In the genomic region with DNA sequence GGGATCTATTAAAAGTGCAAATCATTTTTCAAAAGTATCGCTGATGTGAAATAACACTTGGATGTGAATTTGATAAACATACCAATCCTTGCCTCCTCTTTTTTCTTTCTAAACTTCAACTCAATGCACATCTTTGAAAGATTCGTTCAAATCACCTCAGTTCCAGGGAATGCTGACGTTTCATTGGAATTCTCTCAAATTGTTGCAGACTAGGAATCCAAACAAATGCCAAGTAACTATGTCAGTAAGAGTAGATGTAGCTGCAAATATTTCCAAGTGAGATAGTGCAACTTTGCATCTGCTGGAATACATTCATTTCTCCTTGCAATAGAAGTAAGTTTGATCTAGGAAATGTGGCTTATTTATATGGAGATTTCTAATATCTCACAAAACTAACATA, we compare ENCODE assay signal across 14 cellular contexts.
DNase-seq lines count a peak whose midpoint lies in the region; TF ChIP-seq lines count a peak whose summit lies in the region.
"Had no signal": no experiment of that assay in that cellular context is flagged by ENCODE, and none has a peak within 500 bp of the region (broad histone marks: within the 10 kb centered on the region; RNA-seq: fewer than 3 reads in every experiment).

No MANE protein-coding gene starts in this region.

- no peak overlapping the region for H2AK5ac ChIP-seq in mesendoderm (ENCODE audit: low read length)

- H4K8ac ChIP-seq in mesendoderm (ENCODE audit: low read depth, low read length), result no peak overlapping the region

- WGBS in spleen, 5 donors, result 64 to 79% (median 72%) methylated on average over 3 of the region's 3 CpGs
- no CpG with 5 or more reads among the region's 3 CpGs for WGBS in mesendoderm (ENCODE audit: extremely low coverage, insufficient coverage, low lambda C conversion rate)

- H3K4me2 ChIP-seq in mesendoderm (ENCODE audit: low read length), result no peak overlapping the region
- H3K4me2 ChIP-seq: BLaER1 had no signal

- H3K27me3 ChIP-seq in spleen (replicated peaks in 1 of 7) (no peaks in the 10 kb centered on the region), mesendoderm (ENCODE audit: insufficient read depth, low read length, poor library complexity) (no peaks in the 10 kb centered on the region)
- H3K27me3 ChIP-seq: BLaER1 had no signal

- H3K56ac ChIP-seq in mesendoderm (ENCODE audit: low read length), result no peak overlapping the region

- TF ChIP-seq POLR2A in spleen (IDR thresholded peaks at IDR 0.05), result no peak

- H3K4me3 ChIP-seq in astrocyte of the cerebellum (ENCODE audit: low read depth, low read length), result no peak overlapping the region
- H3K4me3 ChIP-seq in spleen, result no peak overlapping the region
- no peak overlapping the region for H3K4me3 ChIP-seq in mesendoderm (ENCODE audit: low read length)
- H3K4me3 ChIP-seq: BLaER1 had no signal

- no peak overlapping the region for H4K5ac ChIP-seq in mesendoderm (ENCODE audit: low read length)

- H3K23ac ChIP-seq in mesendoderm (ENCODE audit: low read length), result no peak overlapping the region

- H2BK15ac ChIP-seq in mesendoderm (replicated peaks; ENCODE audit: low read depth), result no peak overlapping the region

- H2BK120ac ChIP-seq in mesendoderm (ENCODE audit: low read depth, low read length), result no peak overlapping the region

- H3K4me1 ChIP-seq in spleen, result no peaks in the 10 kb centered on the region
- H3K4me1 ChIP-seq in mesendoderm (ENCODE audit: control insufficient read depth, low read depth, low read length), result no peaks in the 10 kb centered on the region
- H3K4me1 ChIP-seq: BLaER1, Caco-2 had no signal

- in situ Hi-C loops in ACHN (cut with HindIII; ENCODE audit: low pct_ligation_motif_present, low pct_unique_long_range_greater_than_20kb, low sequenced_read_pairs) (no loop called here), astrocyte of the cerebellum (cut with HindIII; ENCODE audit: low sequenced_read_pairs) (no loop called here)

- H3K36me3 ChIP-seq in spleen, result no peaks in the 10 kb centered on the region
- H3K36me3 ChIP-seq in mesendoderm (ENCODE audit: control insufficient read depth, insufficient read depth, low read length), result no peaks in the 10 kb centered on the region
- H3K36me3 ChIP-seq: BLaER1 had no signal

- no peaks in the 10 kb centered on the region for H3K79me2 ChIP-seq in mesendoderm (ENCODE audit: control insufficient read depth, insufficient read depth, low read length)

- no peak overlapping the region for H3K18ac ChIP-seq in mesendoderm (ENCODE audit: low read length)

- DNase-seq in ACHN (peak; percentile 57), astrocyte of the cerebellum (ENCODE audit: low read depth) (peak; percentile 72), iris pigment epithelial cell (ENCODE audit: low read depth) (peak; percentile 12), renal cortical epithelial cell (ENCODE audit: low read depth) (peak; percentile 55), spleen (no peak), T-helper 1 cell (no peak), mesendoderm (no peak)
- DNase-seq: AML-193; Caco-2; CD8-positive, alpha-beta memory T cell; DND-41; H9 had no signal

- H3K27ac ChIP-seq in spleen (no peak overlapping the region), mesendoderm (ENCODE audit: low read depth, low read length) (no peak overlapping the region)
- H3K27ac ChIP-seq: 22Rv1, BLaER1 had no signal

- intact Hi-C loops in spleen (cut with DNase I; ENCODE audit: low total_unique reads), result no loop called here

- H3K9me3 ChIP-seq in spleen, result no peaks in the 10 kb centered on the region
- H3K9me3 ChIP-seq: BLaER1, Caco-2 had no signal

- no peak overlapping the region for H3K4ac ChIP-seq in mesendoderm (ENCODE audit: low read depth, low read length)

- no peaks in the 10 kb centered on the region for H3K79me1 ChIP-seq in mesendoderm (ENCODE audit: low read length)

- no peak overlapping the region for H3K9ac ChIP-seq in mesendoderm (ENCODE audit: low read length)
- H3K9ac ChIP-seq: BLaER1 had no signal

- no peak overlapping the region for H2BK5ac ChIP-seq in mesendoderm (ENCODE audit: low read length)

- TF ChIP-seq CTCF in astrocyte of the cerebellum (IDR thresholded peaks at IDR 0.05; ENCODE audit: low read depth, low read length, missing control alignments) (no peak), spleen (IDR thresholded peaks at IDR 0.05 in 8 of 11, conservative IDR thresholded peaks at IDR 0.05 in 3 of 11) (no peak)

Comparison
In these comparisons a context has a peak if more than half of its experiments do, and no peak if none do; other contexts are left out.
1. DNase-seq: peak in ACHN (single experiment), astrocyte of the cerebellum (single experiment), iris pigment epithelial cell (single experiment) and renal cortical epithelial cell (single experiment); none in spleen (single experiment), T-helper 1 cell (0 of 5) and mesendoderm (single experiment).